8 cellular contexts compared by ENCODE assay signal in genomic region chr11:34050967-34051348, GRCh38. TPM values are rescaled to one million over a fixed set of nuclear protein-coding genes. Genes with fewer than 3 reads are reported as not detected.
DNase-seq lines count a peak whose midpoint lies in the region; ATAC-seq lines count a peak whose summit lies in the region.

No MANE protein-coding gene starts in this region.

- POLR2A ChIA-PET in CD8-positive, alpha-beta memory T cell (lab: Charles Lee), result interaction anchor here (0.9 to 4.4 kb wide), 4 partner anchors 13 to 55 kb away, joined by 5 to 54 read pairs (median 6); partner anchors contain the start of gene NAT10

- peaks cover 3 to 6% of the 10 kb centered on the region in 2 donors for H3K27me3 Mint-ChIP-seq in CD8-positive, alpha-beta memory T cell
- no peaks in the 10 kb centered on the region for H3K27me3 Mint-ChIP-seq in IgD-negative memory B cell
- H3K27me3 Mint-ChIP-seq in activated naive CD8-positive, alpha-beta T cell treated with anti-CD3 and anti-CD28 coated beads for 36 hours, result no peaks in the 10 kb centered on the region

- peak overlapping the region; percentile 98 for H3K27ac ChIP-seq in CD8-positive, alpha-beta memory T cell (ENCODE audit: low read depth, low read length)
- H3K27ac ChIP-seq in iPS-18a (ENCODE audit: low read length), result peak overlapping the region; percentile 80

- no peak for DNase-seq in CD8-positive, alpha-beta memory T cell
- DNase-seq in activated naive CD8-positive, alpha-beta T cell treated with anti-CD3 and anti-CD28 coated beads for 36 hours, result no peak
- no peak for DNase-seq in stimulated activated effector memory CD8-positive, alpha-beta T cell treated with anti-CD3 and anti-CD28 coated beads, Interleukin-12 subunit alpha, Interleukin-12 subunit beta, amount 100 ng/mL, for 72 hours (ENCODE audit: low spot score in 2 of 2)
- no peak for DNase-seq in activated CD4-positive, CD25-positive, alpha-beta regulatory T cell treated with anti-CD3 and anti-CD28 coated beads, Interleukin-2, amount 50 U/mL, for 72 hours

- H3K36me3 Mint-ChIP-seq in CD8-positive, alpha-beta memory T cell, result peaks cover 0 to 20% (median 0%) of the 10 kb centered on the region in 3 donors
- peaks cover 2% of the 10 kb centered on the region for H3K36me3 Mint-ChIP-seq in IgD-negative memory B cell
- peaks cover 25% of the 10 kb centered on the region for H3K36me3 Mint-ChIP-seq in activated naive CD8-positive, alpha-beta T cell treated with anti-CD3 and anti-CD28 coated beads for 36 hours
- peaks cover 36% of the 10 kb centered on the region for H3K36me3 Mint-ChIP-seq in stimulated activated effector memory CD8-positive, alpha-beta T cell treated with anti-CD3 and anti-CD28 coated beads, Interleukin-12 subunit alpha, Interleukin-12 subunit beta, amount 100 ng/mL, for 72 hours

- no peaks in the 10 kb centered on the region for H3K27me3 ChIP-seq in CD8-positive, alpha-beta memory T cell (ENCODE audit: insufficient read depth, low read length, poor library complexity, severe bottlenecking)
- no peaks in the 10 kb centered on the region for H3K27me3 ChIP-seq in iPS-18a (ENCODE audit: control insufficient read depth, insufficient read depth, low read length)

- peak overlapping the region; percentile 56 for H3K4me3 ChIP-seq in CD8-positive, alpha-beta memory T cell (ENCODE audit: low read length)
- H3K4me3 ChIP-seq in iPS-18a (ENCODE audit: low read length), result peak overlapping the region; percentile 87

- H3K27ac Mint-ChIP-seq in CD8-positive, alpha-beta memory T cell, result peak overlapping the region; percentile 86 to 99 (median 94)
- H3K27ac Mint-ChIP-seq in IgD-negative memory B cell, result peak overlapping the region; percentile 94 to 99 (median 96)
- peak overlapping the region; percentile 77 for H3K27ac Mint-ChIP-seq in activated naive CD8-positive, alpha-beta T cell treated with anti-CD3 and anti-CD28 coated beads for 36 hours
- peak overlapping the region; percentile 99 for H3K27ac Mint-ChIP-seq in stimulated activated effector memory CD8-positive, alpha-beta T cell treated with anti-CD3 and anti-CD28 coated beads, Interleukin-12 subunit alpha, Interleukin-12 subunit beta, amount 100 ng/mL, for 72 hours

- H3K4me3 Mint-ChIP-seq in CD8-positive, alpha-beta memory T cell, result peak overlapping the region; percentile 83 to 99 (median 86)
- H3K4me3 Mint-ChIP-seq in IgD-negative memory B cell, result peak overlapping the region; percentile 89 to 99 (median 95)
- peak overlapping the region; percentile 79 for H3K4me3 Mint-ChIP-seq in activated naive CD8-positive, alpha-beta T cell treated with anti-CD3 and anti-CD28 coated beads for 36 hours
- H3K4me3 Mint-ChIP-seq in stimulated activated effector memory CD8-positive, alpha-beta T cell treated with anti-CD3 and anti-CD28 coated beads, Interleukin-12 subunit alpha, Interleukin-12 subunit beta, amount 100 ng/mL, for 72 hours, result peak overlapping the region; percentile 97

- H3K4me1 Mint-ChIP-seq in CD8-positive, alpha-beta memory T cell, result peaks cover 27 to 31% (median 30%) of the 10 kb centered on the region in 3 donors
- peaks cover 14 to 22% (median 20%) of the 10 kb centered on the region in 3 donors for H3K4me1 Mint-ChIP-seq in IgD-negative memory B cell
- H3K4me1 Mint-ChIP-seq in activated naive CD8-positive, alpha-beta T cell treated with anti-CD3 and anti-CD28 coated beads for 36 hours, result peaks cover 14% of the 10 kb centered on the region
- H3K4me1 Mint-ChIP-seq in stimulated activated effector memory CD8-positive, alpha-beta T cell treated with anti-CD3 and anti-CD28 coated beads, Interleukin-12 subunit alpha, Interleukin-12 subunit beta, amount 100 ng/mL, for 72 hours, result peaks cover 10% of the 10 kb centered on the region

- no peaks in the 10 kb centered on the region for H3K36me3 ChIP-seq in CD8-positive, alpha-beta memory T cell (ENCODE audit: insufficient read depth, low read length)
- H3K36me3 ChIP-seq in iPS-18a (ENCODE audit: control insufficient read depth, low read depth, low read length), result peaks cover 9% of the 10 kb centered on the region

- H3K4me1 ChIP-seq in CD8-positive, alpha-beta memory T cell (ENCODE audit: insufficient read depth, low read length), result peaks cover 28% of the 10 kb centered on the region
- H3K4me1 ChIP-seq in iPS-18a (ENCODE audit: control insufficient read depth, low read depth, low read length), result peaks cover 4% of the 10 kb centered on the region

- CTCF ChIA-PET in CD8-positive, alpha-beta memory T cell (lab: Charles Lee), result interaction anchor here (1.0 to 2.3 kb wide), 6 partner anchors 8 to 307 kb away, joined by 3 to 7 read pairs (median 4); partner anchors contain the start of genes ABTB2 and NAT10

- H3K9me3 Mint-ChIP-seq in CD8-positive, alpha-beta memory T cell, result no peaks in the 10 kb centered on the region
- no peaks in the 10 kb centered on the region for H3K9me3 Mint-ChIP-seq in IgD-negative memory B cell
- H3K9me3 Mint-ChIP-seq in activated naive CD8-positive, alpha-beta T cell treated with anti-CD3 and anti-CD28 coated beads for 36 hours, result no peaks in the 10 kb centered on the region
- no peaks in the 10 kb centered on the region for H3K9me3 Mint-ChIP-seq in stimulated activated effector memory CD8-positive, alpha-beta T cell treated with anti-CD3 and anti-CD28 coated beads, Interleukin-12 subunit alpha, Interleukin-12 subunit beta, amount 100 ng/mL, for 72 hours

- H3K9me3 ChIP-seq in CD8-positive, alpha-beta memory T cell (ENCODE audit: low read length), result no peaks in the 10 kb centered on the region
- no peaks in the 10 kb centered on the region for H3K9me3 ChIP-seq in iPS-18a (ENCODE audit: control insufficient read depth, low read depth, low read length)

- H3K9ac ChIP-seq in iPS-18a (ENCODE audit: low read length), result peak overlapping the region; percentile 84

- ATAC-seq in stimulated activated effector memory CD8-positive, alpha-beta T cell treated with anti-CD3 and anti-CD28 coated beads, Interleukin-12 subunit alpha, Interleukin-12 subunit beta, amount 100 ng/mL, for 72 hours, result no peak
- no peak for ATAC-seq in GM19324 (IDR thresholded peaks at IDR 0.05; ENCODE audit: low FRiP score, unreplicated experiment)
- no peak for ATAC-seq in HG02870 (IDR thresholded peaks at IDR 0.05; ENCODE audit: unreplicated experiment)

RNA-seq across cellular contexts. Expression of gene CAPRIN1, which starts 0.6 kb away (rescaled TPM):
- total RNA-seq in CD8-positive, alpha-beta memory T cell, result 100 to 1,000 TPM; 275 to 287 TPM
- polyA plus RNA-seq in CD8-positive, alpha-beta memory T cell, result 75.2 TPM
- polyA plus RNA-seq in IgD-negative memory B cell, result 63.5 TPM
- 100 to 1,000 TPM; 313 to 342 TPM for total RNA-seq in activated naive CD8-positive, alpha-beta T cell treated with anti-CD3 and anti-CD28 coated beads for 36 hours

RNA-seq across cellular contexts. Expression of gene NAT10, which starts 54.5 kb away (rescaled TPM):
- 100 to 1,000 TPM; 143 to 148 TPM for total RNA-seq in CD8-positive, alpha-beta memory T cell
- 40.1 TPM for polyA plus RNA-seq in CD8-positive, alpha-beta memory T cell
- polyA plus RNA-seq in IgD-negative memory B cell, result 35.7 TPM
- 100 to 1,000 TPM; 160 to 169 TPM for total RNA-seq in activated naive CD8-positive, alpha-beta T cell treated with anti-CD3 and anti-CD28 coated beads for 36 hours
